Comparison of ENCODE assay signal across 22 cellular contexts in the genomic region with DNA sequence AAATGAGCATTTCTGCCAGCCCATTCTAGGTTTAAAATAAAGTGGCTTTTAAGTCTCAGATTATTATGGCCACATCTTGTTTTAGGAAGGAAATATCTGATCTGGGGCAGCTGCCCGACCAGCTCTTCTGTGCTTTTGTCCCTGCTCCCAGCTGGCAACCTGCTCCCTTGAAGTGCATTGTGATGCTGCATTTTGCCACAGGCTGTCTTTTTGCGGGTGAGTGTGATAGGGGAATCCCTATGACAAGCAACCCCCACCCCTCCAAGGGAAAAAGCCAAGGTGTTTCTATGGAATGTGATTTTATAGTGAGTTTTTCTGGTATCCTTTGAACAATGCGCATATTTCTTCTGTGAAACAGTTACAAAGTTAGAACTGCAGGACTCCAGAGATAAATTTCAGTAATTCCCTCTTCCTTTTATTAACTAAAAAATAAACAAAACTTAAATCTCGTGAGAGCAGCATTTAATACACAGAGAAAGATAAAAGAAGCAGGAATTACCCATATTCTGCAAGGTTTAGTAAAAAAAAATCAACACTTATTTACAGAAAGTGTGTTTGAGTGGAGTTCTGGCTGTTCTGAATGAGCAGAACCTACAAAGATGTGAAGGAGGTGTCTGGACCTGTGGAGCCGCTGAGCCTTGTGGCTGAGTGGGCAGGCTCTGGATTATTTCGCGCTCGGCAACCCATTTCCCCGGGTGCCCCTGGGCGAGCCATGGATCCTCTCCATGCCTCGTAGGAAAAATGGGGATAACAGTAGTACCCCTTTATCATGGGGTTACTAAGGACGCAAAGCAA.
"Had no signal": no experiment of that assay in that cellular context is flagged by ENCODE, and none has a peak within 500 bp of the region (broad histone marks: within the 10 kb centered on the region; RNA-seq: fewer than 3 reads in every experiment).

No MANE protein-coding gene starts in this region.

- H3K9me3 ChIP-seq: heart right ventricle, lower lobe of right lung, tibial nerve had no signal

- H3K36me3 ChIP-seq: heart right ventricle, lower lobe of right lung, tibial nerve had no signal

- H3K27ac ChIP-seq: coronary artery, heart right ventricle, lower lobe of right lung, tibial nerve, VCaP had no signal

- DNase-seq: activated CD4-positive, alpha-beta T cell treated with anti-CD3 and anti-CD28 coated beads, Interleukin-2, amount 10 ng/mL, durations not matched to agents 7 days and 5 days; activated CD4-positive, CD25-positive, alpha-beta regulatory T cell treated with anti-CD3 and anti-CD28 coated beads, Interleukin-2, amount 50 U/mL, for 72 hours; activated CD8-positive, alpha-beta memory T cell treated with anti-CD3 and anti-CD28 coated beads, Interleukin-2, amount 10 ng/mL, durations not matched to agents 7 days and 5 days; activated CD8-positive, alpha-beta T cell treated with anti-CD3 and anti-CD28 coated beads for 36 hours; activated effector memory CD4-positive, alpha-beta T cell treated with anti-CD3 and anti-CD28 coated beads, Interleukin-2, amount 50 U/mL, for 16 hours; activated naive CD4-positive, alpha-beta T cell treated with anti-CD3 and anti-CD28 coated beads, Interleukin-2, amount 50 U/mL, for 16 hours; activated naive CD8-positive, alpha-beta T cell treated with anti-CD3 and anti-CD28 coated beads, Interleukin-2, amount 50 U/mL, for 24 hours; activated T-cell treated with anti-CD3 and anti-CD28 coated beads for 4 hours; cerebellar nuclear complex; heart right ventricle; kidney; lower lobe of right lung; naive B cell; small intestine; stimulated activated CD4-positive, alpha-beta T cell treated with anti-CD3 and anti-CD28 coated beads, Interleukin-2, amount 100 ng/mL, for 24 hours; stimulated activated naive CD8-positive, alpha-beta T cell treated with anti-CD3 and anti-CD28 coated beads, Interleukin-15, amount 100 ng/mL, for 72 hours had no signal

- H3K4me1 ChIP-seq: lower lobe of right lung had no signal

- H3K4me3 ChIP-seq: coronary artery, heart right ventricle, lower lobe of right lung, tibial nerve had no signal

- ATAC-seq: activated CD8-positive, alpha-beta memory T cell treated with anti-CD3 and anti-CD28 coated beads, Interleukin-2, amount 10 ng/mL, durations not matched to agents 7 days and 5 days; activated CD8-positive, alpha-beta T cell treated with anti-CD3 and anti-CD28 coated beads for 36 hours; activated naive CD8-positive, alpha-beta T cell treated with anti-CD3 and anti-CD28 coated beads, Interleukin-2, amount 50 U/mL, for 24 hours; heart right ventricle; lower lobe of right lung; sciatic nerve; stimulated activated effector memory CD8-positive, alpha-beta T cell treated with anti-CD3 and anti-CD28 coated beads, Interleukin-12 subunit alpha, Interleukin-12 subunit beta, amount 100 ng/mL, for 72 hours; stimulated activated naive CD8-positive, alpha-beta T cell treated with anti-CD3 and anti-CD28 coated beads, Interleukin-15, amount 100 ng/mL, for 72 hours had no signal

- FAIRE-seq: kidney, small intestine, urothelium cell line had no signal
